1 cellular context compared by ENCODE assay signal in genomic region chr6:101912266-101912665, GRCh38.
TF ChIP-seq lines count a peak whose summit lies in the region.

No MANE protein-coding gene starts in this region.

TF ChIP-seq in GM23338, 12 proteins besides CTCF, POLR2A, EP300 and RAD21 (continued from another document):
- TF ChIP-seq ETS1 (IDR thresholded peaks at IDR 0.05) (no peak), REST (IDR thresholded peaks at IDR 0.05; ENCODE audit: unreplicated experiment) (no peak), ZNF462 (CRISPR knock-in tag; IDR thresholded peaks at IDR 0.05) (no peak), ZNF114 (CRISPR knock-in tag; IDR thresholded peaks at IDR 0.05) (no peak)
